ENCODE assay signal across 8 cellular contexts in genomic region chr3:186570941-186571643, GRCh38. TPM values are rescaled to one million over a fixed set of nuclear protein-coding genes. Genes with fewer than 3 reads are reported as not detected.
DNase-seq lines count a peak whose midpoint lies in the region; ATAC-seq and TF ChIP-seq lines count a peak whose summit lies in the region.

No MANE protein-coding gene starts in this region.

- no peaks in the 10 kb centered on the region for H3K27me3 ChIP-seq in HCT116 (ENCODE audit: insufficient read depth, low read length)
- no peaks in the 10 kb centered on the region for H3K27me3 ChIP-seq in WERI-Rb-1 (ENCODE audit: insufficient read depth, low read depth, severe bottlenecking)
- H3K27me3 ChIP-seq in foreskin keratinocyte: no peaks in the 10 kb centered on the region
- no peaks in the 10 kb centered on the region for H3K27me3 ChIP-seq in skeletal muscle satellite cell (ENCODE audit: control insufficient read depth, insufficient read depth, low read length)

- TF ChIP-seq CTCF in HCT116 (IDR thresholded peaks at IDR 0.05 in 2 of 3, conservative IDR thresholded peaks at IDR 0.05 in 1 of 3; ENCODE audit: borderline replicate concordance in 1 of 3, insufficient read depth in 1 of 3, low read depth in 2 of 3, low read length in 2 of 3): no peak
- no peak for TF ChIP-seq CTCF in WERI-Rb-1 (IDR thresholded peaks at IDR 0.05; ENCODE audit: low read depth, low read length)
- no peak for TF ChIP-seq CTCF in foreskin keratinocyte (conservative IDR thresholded peaks at IDR 0.05)

- TF ChIP-seq RAD21 in HCT116 (IDR thresholded peaks at IDR 0.05; ENCODE audit: low read depth): no peak

- BruUV-seq in HCT116 (replicated peaks; lab: Mats Ljungman, UMichigan): TSS peak; percentile 54

- H3K4me3 ChIP-seq in HCT116 (replicated peaks in 1 of 2; ENCODE audit: low read depth in 1 of 2, low read length in 2 of 2): peak overlapping the region; percentile 87 to 94
- H3K4me3 ChIP-seq in WERI-Rb-1 (ENCODE audit: low read depth, low read length): peak overlapping the region; percentile 72
- H3K4me3 ChIP-seq in skeletal muscle satellite cell (ENCODE audit: low read length): peak overlapping the region; percentile 88

- peaks cover 68% of the 10 kb centered on the region for H3K79me2 ChIP-seq in HCT116 (ENCODE audit: insufficient read depth, low read length)

- no peaks in the 10 kb centered on the region for H3K9me2 ChIP-seq in HCT116 (ENCODE audit: insufficient read depth)

- intact Hi-C loops in HCT116 (cut with micrococcal nuclease): loop anchor here (2.0 to 5.0 kb wide), 2 partner anchors 181 to 462 kb away; partner anchors contain the start of gene ETV5

- H3K4me2 ChIP-seq in HCT116 (ENCODE audit: low read length) (peak overlapping the region; percentile 92), skeletal muscle satellite cell (ENCODE audit: low read length) (peak overlapping the region; percentile 78)

- peaks cover 20 to 30% of the 10 kb centered on the region in 2 experiments for H3K36me3 ChIP-seq in HCT116 (ENCODE audit: control insufficient read depth in 1 of 2, insufficient read depth in 2 of 2, low read length in 2 of 2)
- H3K36me3 ChIP-seq in WERI-Rb-1: peaks cover 40% of the 10 kb centered on the region
- peaks cover 18% of the 10 kb centered on the region for H3K36me3 ChIP-seq in skeletal muscle satellite cell (ENCODE audit: insufficient read depth, low read length)

- H3K27ac ChIP-seq in HCT116 (ENCODE audit: low read depth, low read length): peak overlapping the region; percentile 52; the same call in 1 of the 2 replicates
- H3K27ac ChIP-seq in WERI-Rb-1: peak overlapping the region; percentile 86
- peak overlapping the region; percentile 90 for H3K27ac ChIP-seq in foreskin keratinocyte

- POLR2A ChIA-PET in HCT116 (lab: Charles Lee): interaction anchor here (0.7 to 1.6 kb wide), 9 partner anchors 10 to 256 kb away, joined by 3 to 9 read pairs (median 3); partner anchors contain the start of gene EIF4A2

- CTCF ChIA-PET in HCT116 (lab: Charles Lee): interaction anchor here (1.0 to 1.4 kb wide), 5 partner anchors 30 to 628 kb away, joined by 3 to 7 read pairs (median 4); no protein-coding TSS in a partner anchor

- ATAC-seq in HCT116 (0 out of 2 replicates have a peak, but pooled peaks have one; percentile 0), foreskin keratinocyte (no peak), HG03565 (IDR thresholded peaks at IDR 0.05; ENCODE audit: unreplicated experiment) (no peak)

- H3K4me1 ChIP-seq in HCT116 (ENCODE audit: control insufficient read depth in 1 of 2, insufficient read depth in 2 of 2, low read length in 2 of 2): peaks cover 11 to 31% of the 10 kb centered on the region in 2 experiments
- H3K4me1 ChIP-seq in foreskin keratinocyte: no peaks in the 10 kb centered on the region
- peaks cover 17% of the 10 kb centered on the region for H3K4me1 ChIP-seq in skeletal muscle satellite cell (ENCODE audit: control insufficient read depth, insufficient read depth, low read length)

- H3K9ac ChIP-seq in HCT116 (ENCODE audit: low read length) (peak overlapping the region; percentile 98), skeletal muscle satellite cell (ENCODE audit: low read depth, low read length) (peak overlapping the region; percentile 93)

- RAD21 ChIA-PET in HCT116 (lab: Charles Lee; ENCODE audit: low non-redundant PET in 1 of 2, low total read pairs in 2 of 2, uncharacterized antibody in 2 of 2, unreplicated experiment in 2 of 2): interaction anchor here in 1 of 2 experiments (0.6 kb wide), 1 partner anchor 354 kb away, joined by 3 read pairs; no protein-coding TSS in a partner anchor

- H2AFZ ChIP-seq in HCT116 (ENCODE audit: low read depth, low read length, poor library complexity, severe bottlenecking): no peak overlapping the region

- H4K20me1 ChIP-seq in HCT116 (ENCODE audit: insufficient read depth): 0 out of 2 replicates have a peak, but pooled peaks cover 3% of the 10 kb centered on the region

- no peaks in the 10 kb centered on the region for H3K9me3 ChIP-seq in HCT116 (ENCODE audit: control insufficient read depth in 1 of 2, insufficient read depth in 1 of 2, low read depth in 1 of 2, low read length in 2 of 2)
- no peaks in the 10 kb centered on the region for H3K9me3 ChIP-seq in WERI-Rb-1 (ENCODE audit: severe bottlenecking)
- no peaks in the 10 kb centered on the region for H3K9me3 ChIP-seq in skeletal muscle satellite cell (replicated peaks; ENCODE audit: low read length)

- no peak for TF ChIP-seq POLR2A in HCT116 (IDR thresholded peaks at IDR 0.05; ENCODE audit: borderline replicate concordance, extremely low read depth, insufficient read depth, insufficient read length)

- DNase-seq in HCT116 (ENCODE audit: low read depth, low spot score) (no peak), WERI-Rb-1 (no peak), foreskin keratinocyte (no peak), NCI-H1105 treated with DMSO at 0.1 percent for 48 hours (lab: John Stamatoyannopoulos, UW) (no peak), OCI-M2 (lab: John Stamatoyannopoulos, UW; ENCODE audit: unreplicated experiment) (no peak), LoVo (ENCODE audit: low spot score) (no peak)

TF ChIP-seq in HCT116, 20 proteins besides CTCF, POLR2A, EP300 and RAD21:
- TF ChIP-seq EZH2phosphoT487 (IDR thresholded peaks at IDR 0.05; ENCODE audit: borderline replicate concordance): no peak
- TF ChIP-seq JUND (IDR thresholded peaks at IDR 0.05): no peak
- TF ChIP-seq, protein P1, sequence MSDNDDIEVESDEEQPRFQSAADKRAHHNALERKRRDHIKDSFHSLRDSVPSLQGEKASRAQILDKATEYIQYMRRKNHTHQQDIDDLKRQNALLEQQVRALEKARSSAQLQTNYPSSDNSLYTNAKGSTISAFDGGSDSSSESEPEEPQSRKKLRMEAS (IDR thresholded peaks at IDR 0.05): no peak
- no peak for TF ChIP-seq EGR1 (IDR thresholded peaks at IDR 0.05; ENCODE audit: low read depth)
TF ChIP-seq in HCT116: peak in this region for 0.

RNA-seq across cellular contexts. Expression of gene DNAJB11, which starts 0.6 kb away (rescaled TPM):
- total RNA-seq in HCT116 (2021; ENCODE audit: unreplicated experiment): 54.3 TPM
- 34.1 and 40.0 TPM in 2 replicates for polyA plus RNA-seq in HCT116 (2012)
- total RNA-seq in foreskin keratinocyte: 80.8 and 83.7 TPM in 2 replicates
- 71.6 and 79.9 TPM in 2 replicates for polyA plus RNA-seq in foreskin keratinocyte
- total RNA-seq in skeletal muscle satellite cell (2012; rRNA removed): 48.2 and 58.8 TPM in 2 replicates

RNA-seq across cellular contexts. Expression of gene TBCCD1, which starts 4.0 kb away (rescaled TPM):
- total RNA-seq in HCT116 (2021; ENCODE audit: unreplicated experiment): 16.8 TPM
- 7.0 and 10.0 TPM in 2 replicates for polyA plus RNA-seq in HCT116 (2012)
- 11.9 and 14.0 TPM in 2 replicates for total RNA-seq in foreskin keratinocyte
- polyA plus RNA-seq in foreskin keratinocyte: 4.6 and 6.7 TPM in 2 replicates
- 11.4 and 17.5 TPM in 2 replicates for total RNA-seq in skeletal muscle satellite cell (2012; rRNA removed)

RNA-seq across cellular contexts. Expression of gene CRYGS, which starts 26.9 kb away (rescaled TPM):
- total RNA-seq in HCT116 (2021; ENCODE audit: unreplicated experiment) (4.3 TPM), foreskin keratinocyte (1.1 and 1.3 TPM in 2 replicates)
- 2.0 and 3.5 TPM in 2 replicates for polyA plus RNA-seq in HCT116 (2012)
- polyA plus RNA-seq in foreskin keratinocyte: 1.2 and 1.5 TPM in 2 replicates
- total RNA-seq in skeletal muscle satellite cell (2012; rRNA removed): 1.0 and 2.0 TPM in 2 replicates

RNA-seq across cellular contexts. Expression of gene AHSG, which starts 41.8 kb away (rescaled TPM):
- total RNA-seq in HCT116 (2021; ENCODE audit: unreplicated experiment): 1.6 TPM
- polyA plus RNA-seq in HCT116 (2012): 0.21 and 0.34 TPM in 2 replicates
- total RNA-seq in foreskin keratinocyte: 0.21 TPM in 1 of 2 replicates, not detected in the other
- 0.17 and 0.26 TPM in 2 replicates for polyA plus RNA-seq in foreskin keratinocyte
- not detected in 2 replicates for total RNA-seq in skeletal muscle satellite cell (2012; rRNA removed)
